ENCODE assay signal across 5 cellular contexts in genomic region chr16:86446279-86446678, GRCh38.
"Had no signal": no experiment of that assay in that cellular context is flagged by ENCODE, and none has a peak within 500 bp of the region (broad histone marks: within the 10 kb centered on the region; RNA-seq: fewer than 3 reads in every experiment).

No MANE protein-coding gene starts in this region.

- ATAC-seq: K562 had no signal

- H3K27ac ChIP-seq: HL-60 had no signal

- H3K4me3 ChIP-seq: K562 had no signal

- FAIRE-seq: HTR-8/SVneo, K562 had no signal

- DNase-seq: IMR-90, KBM-7 had no signal
